ENCODE assay signal across 1 cellular context in the genomic region with DNA sequence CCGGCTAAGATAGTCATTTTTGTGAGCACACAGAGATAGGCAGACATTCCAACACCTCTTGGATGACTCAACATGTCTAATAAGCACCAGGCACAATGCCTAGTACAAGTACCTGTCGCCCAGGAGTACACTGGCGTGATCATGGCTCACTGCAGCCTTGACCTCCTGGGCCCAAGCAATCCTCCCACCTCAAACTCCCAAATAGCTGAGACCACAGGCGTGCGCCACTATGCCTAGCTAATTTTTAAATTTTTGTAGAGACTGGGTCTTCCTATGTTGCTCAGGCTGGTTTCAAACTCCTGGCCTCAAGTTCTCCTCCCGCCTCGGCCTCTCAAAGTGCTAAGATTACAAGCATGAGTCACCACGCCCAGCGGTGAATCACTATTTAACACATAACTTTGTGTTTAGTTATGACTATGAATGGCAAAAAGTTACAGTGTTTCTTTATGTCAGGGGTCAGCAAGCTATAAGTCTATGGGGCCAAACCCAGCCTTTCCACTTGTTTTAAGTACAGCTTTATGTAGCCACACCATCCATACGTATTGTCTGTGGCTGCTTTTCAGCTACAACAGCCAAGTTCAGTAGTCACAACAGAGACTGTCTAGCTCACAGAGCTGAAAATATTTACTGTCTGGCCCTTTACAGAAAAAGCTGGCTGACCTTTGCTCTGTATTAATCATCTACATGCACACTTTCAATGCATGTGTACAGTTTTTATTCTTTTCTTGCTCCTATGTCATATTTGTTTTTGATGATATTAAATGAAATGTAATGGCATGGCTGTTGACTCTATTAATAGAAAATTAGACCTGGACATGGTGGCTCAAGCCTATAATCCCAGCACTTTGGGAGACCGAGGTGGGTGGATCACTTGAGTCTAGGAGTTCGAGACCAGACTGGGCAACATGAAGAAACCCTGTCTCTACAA.
TF ChIP-seq lines count a peak whose summit lies in the region.

No MANE protein-coding gene starts in this region.

TF ChIP-seq in SK-N-SH treated with all-trans-retinoic acid at 6 μM for 48 hours, 23 proteins besides CTCF, POLR2A, EP300 and RAD21 (continued from another document):
- TF ChIP-seq PPARA (CRISPR knock-in tag; IDR thresholded peaks at IDR 0.05; ENCODE audit: borderline replicate concordance) = no peak
- no peak for TF ChIP-seq ZNF8 (CRISPR knock-in tag; IDR thresholded peaks at IDR 0.05)
- no peak for TF ChIP-seq TOX (CRISPR knock-in tag; IDR thresholded peaks at IDR 0.05; ENCODE audit: borderline replicate concordance)
- no peak for TF ChIP-seq SNAI2 (CRISPR knock-in tag; IDR thresholded peaks at IDR 0.05)
- TF ChIP-seq, protein P1, sequence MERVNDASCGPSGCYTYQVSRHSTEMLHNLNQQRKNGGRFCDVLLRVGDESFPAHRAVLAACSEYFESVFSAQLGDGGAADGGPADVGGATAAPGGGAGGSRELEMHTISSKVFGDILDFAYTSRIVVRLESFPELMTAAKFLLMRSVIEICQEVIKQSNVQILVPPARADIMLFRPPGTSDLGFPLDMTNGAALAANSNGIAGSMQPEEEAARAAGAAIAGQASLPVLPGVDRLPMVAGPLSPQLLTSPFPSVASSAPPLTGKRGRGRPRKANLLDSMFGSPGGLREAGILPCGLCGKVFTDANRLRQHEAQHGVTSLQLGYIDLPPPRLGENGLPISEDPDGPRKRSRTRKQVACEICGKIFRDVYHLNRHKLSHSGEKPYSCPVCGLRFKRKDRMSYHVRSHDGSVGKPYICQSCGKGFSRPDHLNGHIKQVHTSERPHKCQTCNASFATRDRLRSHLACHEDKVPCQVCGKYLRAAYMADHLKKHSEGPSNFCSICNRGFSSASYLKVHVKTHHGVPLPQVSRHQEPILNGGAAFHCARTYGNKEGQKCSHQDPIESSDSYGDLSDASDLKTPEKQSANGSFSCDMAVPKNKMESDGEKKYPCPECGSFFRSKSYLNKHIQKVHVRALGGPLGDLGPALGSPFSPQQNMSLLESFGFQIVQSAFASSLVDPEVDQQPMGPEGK (CRISPR knock-in tag; IDR thresholded peaks at IDR 0.05; ENCODE audit: borderline replicate concordance) = no peak
